Comparison of ENCODE assay signal across 15 cellular contexts in genomic region chr7:55971045-55971444, GRCh38. TPM values are rescaled to one million over a fixed set of nuclear protein-coding genes. Genes with fewer than 3 reads are reported as not detected.
DNase-seq lines count a peak whose midpoint lies in the region; ATAC-seq and TF ChIP-seq lines count a peak whose summit lies in the region.
"Had no signal": no experiment of that assay in that cellular context is flagged by ENCODE, and none has a peak within 500 bp of the region (broad histone marks: within the 10 kb centered on the region; RNA-seq: fewer than 3 reads in every experiment).

No MANE protein-coding gene starts in this region.

- ATAC-seq in HG03025 (IDR thresholded peaks at IDR 0.05; ENCODE audit: low FRiP score, unreplicated experiment) (no peak), HG03139 (IDR thresholded peaks at IDR 0.05; ENCODE audit: unreplicated experiment) (no peak)
- ATAC-seq: activated naive CD4-positive, alpha-beta T cell treated with anti-CD3 and anti-CD28 coated beads, Interleukin-2, amount 50 U/mL, for 72 hours had no signal

- H3K27ac Mint-ChIP-seq in mesothelial cell of epicardium, result peak overlapping the region; percentile 18
- H3K27ac Mint-ChIP-seq: endodermal cell had no signal

- in situ Hi-C loops in Caki2 (cut with HindIII; ENCODE audit: low pct_unique_long_range_greater_than_20kb, low sequenced_read_pairs), result no loop called here

- H3K36me3 Mint-ChIP-seq in mesothelial cell of epicardium, result peaks cover 18% of the 10 kb centered on the region

- DNase-seq in Caki2 (ENCODE audit: low read depth) (peak; percentile 29), NCI-H2107 treated with DMSO at 0.1 percent for 48 hours (lab: John Stamatoyannopoulos, UW; ENCODE audit: unreplicated experiment) (peak; percentile 69), astrocyte of the hippocampus (ENCODE audit: low read depth, low spot score) (peak; percentile 54), mesothelial cell of epicardium (ENCODE audit: low spot score in 2 of 2, unreplicated experiment in 2 of 2) (no peak), retina (no peak), Ammon's horn (ENCODE audit: low spot score) (no peak)
- DNase-seq: AML-193, DMS153, endodermal cell, mammary epithelial cell, NCI-H1930, nephron progenitor cell had no signal

- H3K4me3 Mint-ChIP-seq in mesothelial cell of epicardium, result no peak overlapping the region
- H3K4me3 Mint-ChIP-seq: endodermal cell, nephron progenitor cell had no signal

- TF ChIP-seq CTCF in mesothelial cell of epicardium (IDR thresholded peaks at IDR 0.05; ENCODE audit: unreplicated experiment), result no peak

- no peaks in the 10 kb centered on the region for H3K9me3 Mint-ChIP-seq in mesothelial cell of epicardium
- H3K9me3 Mint-ChIP-seq: activated naive CD4-positive, alpha-beta T cell treated with anti-CD3 and anti-CD28 coated beads, Interleukin-2, amount 50 U/mL, for 72 hours; endodermal cell; nephron progenitor cell had no signal

- peaks cover 10% of the 10 kb centered on the region for H3K4me1 Mint-ChIP-seq in mesothelial cell of epicardium

- H3K27me3 Mint-ChIP-seq in mesothelial cell of epicardium (ENCODE audit: low read depth), result no peaks in the 10 kb centered on the region

RNA-seq across cellular contexts. Expression of gene NIPSNAP2, which starts 6.7 kb away (rescaled TPM):
- 6.8 and 17.0 TPM in 2 replicates for total RNA-seq in Caki2 (2014; rRNA removed; shearing (Covaris generic); ENCODE audit: low replicate concordance)
- 59.9 to 63.4 TPM (median 62.8 TPM) in 3 replicates for total RNA-seq in mesothelial cell of epicardium

RNA-seq across cellular contexts. Expression of gene MRPS17, which starts 19.4 kb away (rescaled TPM):
- total RNA-seq in Caki2 (2014; rRNA removed; shearing (Covaris generic); ENCODE audit: low replicate concordance), result 21.8 and 27.3 TPM in 2 replicates
- 17.2 to 19.7 TPM (median 17.5 TPM) in 3 replicates for total RNA-seq in mesothelial cell of epicardium

Comparison
In these comparisons a context has a peak if more than half of its experiments do, and no peak if none do; other contexts are left out.
1. DNase-seq: peak in Caki2 (single experiment), NCI-H2107 treated with DMSO at 0.1 percent for 48 hours (single experiment) and astrocyte of the hippocampus (single experiment); none in mesothelial cell of epicardium (0 of 2), retina (single experiment) and Ammon's horn (single experiment).